In genomic region chr17:79790805-79791353, GRCh38 we compare ENCODE assay signal across 20 cellular contexts. TPM values are rescaled to one million over a fixed set of nuclear protein-coding genes. Genes with fewer than 3 reads are reported as not detected.
DNase-seq lines count a peak whose midpoint lies in the region; ATAC-seq and TF ChIP-seq lines count a peak whose summit lies in the region.
"Had no signal": no experiment of that assay in that cellular context is flagged by ENCODE, and none has a peak within 500 bp of the region (broad histone marks: within the 10 kb centered on the region; RNA-seq: fewer than 3 reads in every experiment).

No MANE protein-coding gene starts in this region.

- H4K91ac ChIP-seq in IMR-90 (ENCODE audit: insufficient read depth, low read depth, low read length), result no peak overlapping the region

- H3K23ac ChIP-seq in IMR-90 (ENCODE audit: low read depth, low read length), result no peak overlapping the region; the same call in 1 of the 2 replicates

- POLR2A ChIA-PET in IMR-90 (lab: Charles Lee; ENCODE audit: unreplicated experiment), result no interaction called here

- no peak overlapping the region for H2AK5ac ChIP-seq in IMR-90 (ENCODE audit: low read depth, low read length)

- H4K8ac ChIP-seq in IMR-90 (ENCODE audit: low read depth in 2 of 2, low read length in 2 of 2), result no peak overlapping the region

- H4K20me1 ChIP-seq in IMR-90 (ENCODE audit: insufficient read depth, low read length), result peaks cover 8% of the 10 kb centered on the region

- H3K27ac ChIP-seq in IMR-90 (ENCODE audit: insufficient read depth, low read length), result no peak overlapping the region
- H3K27ac ChIP-seq: neutrophil, transverse colon had no signal

- no peak overlapping the region for H3K27ac Mint-ChIP-seq in effector memory CD8-positive, alpha-beta T cell
- no peak overlapping the region for H3K27ac Mint-ChIP-seq in neural crest cell (ENCODE audit: unreplicated experiment)
- H3K27ac Mint-ChIP-seq: activated CD8-positive, alpha-beta T cell treated with anti-CD3 and anti-CD28 coated beads, Interleukin-2, amount 10 ng/mL, durations not matched to agents 7 days and 5 days; activated T-helper 17 cell treated with anti-CD3 and anti-CD28 coated beads, Interleukin-2, amount 50 U/mL, for 72 hours; CD4-positive, CD25-positive, alpha-beta regulatory T cell had no signal

- peaks cover 9% of the 10 kb centered on the region; the same call in 1 of the 2 replicates for H3K36me3 ChIP-seq in IMR-90 (ENCODE audit: control insufficient read depth, insufficient read depth, low read length)
- H3K36me3 ChIP-seq: transverse colon had no signal

- H3K14ac ChIP-seq in IMR-90 (replicated peaks; ENCODE audit: low read depth, low read length), result no peak overlapping the region

- ATAC-seq in IMR-90 (ENCODE audit: low read depth) (no peak), HG03139 (IDR thresholded peaks at IDR 0.05; ENCODE audit: unreplicated experiment) (no peak), GM21723 (IDR thresholded peaks at IDR 0.05; ENCODE audit: unreplicated experiment) (no peak)
- peak; percentile 42 for ATAC-seq in effector memory CD8-positive, alpha-beta T cell (replicated peaks)
- ATAC-seq: activated T-helper 17 cell treated with anti-CD3 and anti-CD28 coated beads, Interleukin-2, amount 50 U/mL, for 72 hours had no signal

- BruUV-seq in IMR-90 (replicated peaks; lab: Mats Ljungman, UMichigan), result no TSS peak

- no peak overlapping the region for H3K9ac ChIP-seq in IMR-90 (ENCODE audit: low read depth, low read length)

- intact Hi-C loops in IMR-90 (cut with micrococcal nuclease), result loop anchor here (1.0 kb wide), 1 partner anchor 197 kb away; no protein-coding TSS in a partner anchor

- DNase-seq in activated T-cell treated with anti-CD3 and anti-CD28 coated beads, Interleukin-2, amount 50 U/mL, for 1 hour, result peak; percentile 34
- no peak for DNase-seq in activated T-cell treated with anti-CD3 and anti-CD28 coated beads for 4 hours
- no peak for DNase-seq in IMR-90
- no peak for DNase-seq in effector memory CD8-positive, alpha-beta T cell
- no peak for DNase-seq in neural crest cell (ENCODE audit: low read depth, low spot score)
- DNase-seq in NCI-H2081 treated with DMSO at 0.1 percent for 48 hours (lab: John Stamatoyannopoulos, UW), result no peak
- DNase-seq: activated CD8-positive, alpha-beta T cell treated with anti-CD3 and anti-CD28 coated beads, Interleukin-2, amount 10 ng/mL, durations not matched to agents 7 days and 5 days; CD4-positive, CD25-positive, alpha-beta regulatory T cell; NCI-H1694 treated with DMSO at 0.1 percent for 48 hours; NK-92 treated with Interleukin-12 subunit alpha and Interleukin-12 subunit beta, amount 100 ng/mL, for 24 hours; RPMI8226; SW 1271; transverse colon had no signal

- no peaks in the 10 kb centered on the region for H3K9me3 ChIP-seq in IMR-90 (ENCODE audit: control insufficient read depth, insufficient read depth, low read length)
- H3K9me3 ChIP-seq: A549, HAP-1, neutrophil, transverse colon had no signal

- H3K9me1 ChIP-seq in IMR-90 (ENCODE audit: insufficient read depth, low read length), result peaks cover 2% of the 10 kb centered on the region; the same call in 1 of the 2 replicates

- no peak for TF ChIP-seq CTCF in IMR-90 (conservative IDR thresholded peaks at IDR 0.05; ENCODE audit: low read depth, low read length)
- TF ChIP-seq CTCF in neural crest cell (conservative IDR thresholded peaks at IDR 0.05), result no peak

- no peak overlapping the region for H2BK15ac ChIP-seq in IMR-90 (ENCODE audit: low read depth, low read length)

- WGBS in IMR-90 (ENCODE audit: extremely low coverage in 2 of 2, insufficient read length in 1 of 2), 2 experiments, result 14% methylated on average over 12 of the region's 38 CpGs; no CpG with 5 or more reads in 1 of the 2 experiments

- dilution Hi-C loops in IMR-90 (cut with HindIII; ENCODE audit: low sequenced_read_pairs, unreplicated experiment), result no loop called here

- no peak for TF ChIP-seq RAD21 in IMR-90 (IDR thresholded peaks at IDR 0.05; ENCODE audit: low read length)

- H4K5ac ChIP-seq in IMR-90 (ENCODE audit: low read depth, low read length), result no peak overlapping the region

- H3K4me1 Mint-ChIP-seq in effector memory CD8-positive, alpha-beta T cell (ENCODE audit: low read depth in 2 of 2), result peaks cover 0 to 6% of the 10 kb centered on the region in 2 donors
- peaks cover 35% of the 10 kb centered on the region for H3K4me1 Mint-ChIP-seq in neural crest cell
- H3K4me1 Mint-ChIP-seq: activated T-helper 17 cell treated with anti-CD3 and anti-CD28 coated beads, Interleukin-2, amount 50 U/mL, for 72 hours had no signal

- no peak for TF ChIP-seq POLR2A in IMR-90 (IDR thresholded peaks at IDR 0.05; ENCODE audit: low read depth, low read length)

- no peak overlapping the region for H3K56ac ChIP-seq in IMR-90 (ENCODE audit: extremely low read depth, insufficient read depth, low read length)

- H3K4ac ChIP-seq in IMR-90 (ENCODE audit: low read depth, low read length), result no peak overlapping the region

- H3K4me3 ChIP-seq in IMR-90 (ENCODE audit: insufficient read depth, low read depth, low read length), result no peak overlapping the region
- H3K4me3 ChIP-seq: A549 had no signal

- H3K36me3 Mint-ChIP-seq in effector memory CD8-positive, alpha-beta T cell (ENCODE audit: insufficient read depth), result peaks cover 10% of the 10 kb centered on the region
- peaks cover 3% of the 10 kb centered on the region for H3K36me3 Mint-ChIP-seq in neural crest cell (ENCODE audit: low read depth)
- H3K36me3 Mint-ChIP-seq: CD4-positive, CD25-positive, alpha-beta regulatory T cell had no signal

- H2AK9ac ChIP-seq in IMR-90 (replicated peaks; ENCODE audit: low read depth, low read length, poor library complexity), result peak overlapping the region; percentile 56

- peaks cover 37% of the 10 kb centered on the region for H3K27me3 ChIP-seq in IMR-90 (ENCODE audit: control insufficient read depth, insufficient read depth, low read length)

- H3K4me2 ChIP-seq in IMR-90 (ENCODE audit: low read depth, low read length), result no peak overlapping the region

- CTCF ChIA-PET in IMR-90 (lab: Yijun Ruan, JAX), result no interaction called here

- H2BK20ac ChIP-seq in IMR-90 (ENCODE audit: low read depth, low read length), result no peak overlapping the region

- H2AFZ ChIP-seq in IMR-90 (replicated peaks; ENCODE audit: low read length, poor library complexity), result no peak overlapping the region

- peaks cover 3 to 16% of the 10 kb centered on the region in 2 experiments; a peak in 2 of 4 replicates for H3K79me1 ChIP-seq in IMR-90 (ENCODE audit: low read depth in 1 of 2, low read length in 2 of 2)

- in situ Hi-C loops in IMR-90 (cut with MboI; ENCODE audit: low sequenced_read_pairs), result loop anchor here (5.0 kb wide), 1 partner anchor 196 kb away; no protein-coding TSS in a partner anchor

- no peak overlapping the region for H3K18ac ChIP-seq in IMR-90 (ENCODE audit: low read depth, low read length)

- no peak overlapping the region for H2BK120ac ChIP-seq in IMR-90 (ENCODE audit: low read depth, low read length)

- H3K9me3 Mint-ChIP-seq in effector memory CD8-positive, alpha-beta T cell, result no peaks in the 10 kb centered on the region
- no peaks in the 10 kb centered on the region for H3K9me3 Mint-ChIP-seq in neural crest cell
- H3K9me3 Mint-ChIP-seq: activated T-helper 17 cell treated with anti-CD3 and anti-CD28 coated beads, Interleukin-2, amount 50 U/mL, for 72 hours; CD4-positive, CD25-positive, alpha-beta regulatory T cell had no signal

- peaks cover 43 to 64% of the 10 kb centered on the region in 2 donors for H3K27me3 Mint-ChIP-seq in effector memory CD8-positive, alpha-beta T cell
- H3K27me3 Mint-ChIP-seq in neural crest cell (ENCODE audit: low read depth), result peaks cover 81% of the 10 kb centered on the region

- H2BK5ac ChIP-seq in IMR-90 (ENCODE audit: low read depth, low read length, poor library complexity, severe bottlenecking), result no peak overlapping the region

- H3K4me1 ChIP-seq in IMR-90 (ENCODE audit: control insufficient read depth, insufficient read depth, low read length), result peaks cover 14% of the 10 kb centered on the region

- peak overlapping the region in 1 of 2 donors; percentile 31 for H3K4me3 Mint-ChIP-seq in effector memory CD8-positive, alpha-beta T cell
- H3K4me3 Mint-ChIP-seq in neural crest cell, result peak overlapping the region; percentile 64
- H3K4me3 Mint-ChIP-seq: activated CD8-positive, alpha-beta T cell treated with anti-CD3 and anti-CD28 coated beads, Interleukin-2, amount 10 ng/mL, durations not matched to agents 7 days and 5 days; activated T-helper 17 cell treated with anti-CD3 and anti-CD28 coated beads, Interleukin-2, amount 50 U/mL, for 72 hours had no signal

TF ChIP-seq in IMR-90, 13 proteins besides CTCF, POLR2A, EP300 and RAD21 (continues in another document):
- TF ChIP-seq SMC3 (IDR thresholded peaks at IDR 0.05; ENCODE audit: low read depth, low read length) (no peak), USF2 (IDR thresholded peaks at IDR 0.05; ENCODE audit: low read depth, low read length) (no peak)

RNA-seq across cellular contexts. Expression of gene CBX8, which starts 6.0 kb away (rescaled TPM):
- total RNA-seq in IMR-90 (2012; rRNA removed) (5.3 and 5.4 TPM in 2 replicates), neural crest cell (16.5 and 19.2 TPM in 2 replicates)
- 2.4 and 3.2 TPM in 2 replicates for polyA plus RNA-seq in IMR-90 (2012; rRNA removed)
- polyA plus RNA-seq in IMR-90 (2012; cell fraction: cytosol; rRNA removed), result 0.49 and 1.0 TPM in 2 replicates
- polyA plus RNA-seq in IMR-90 (2012; cell fraction: nucleus; rRNA removed; ENCODE audit: low replicate concordance), result 1.4 and 2.6 TPM in 2 replicates

RNA-seq across cellular contexts. Expression of gene CBX2, which starts 12.9 kb away (rescaled TPM):
- total RNA-seq in IMR-90 (2012; rRNA removed) (2.0 and 2.2 TPM in 2 replicates), neural crest cell (95.4 and 101 TPM in 2 replicates)
- 3.2 and 4.0 TPM in 2 replicates for polyA plus RNA-seq in IMR-90 (2012; rRNA removed)
- 2.9 and 4.0 TPM in 2 replicates for polyA plus RNA-seq in IMR-90 (2012; cell fraction: cytosol; rRNA removed)
- 4.3 and 7.7 TPM in 2 replicates for polyA plus RNA-seq in IMR-90 (2012; cell fraction: nucleus; rRNA removed; ENCODE audit: low replicate concordance)
- polyA plus RNA-seq: aorta had no signal

RNA-seq across cellular contexts. Expression of gene CBX4, which starts 48.4 kb away (rescaled TPM):
- total RNA-seq in IMR-90 (2012; rRNA removed) (3.2 and 5.3 TPM in 2 replicates), neural crest cell (19.1 and 21.0 TPM in 2 replicates)
- 9.4 and 12.9 TPM in 2 replicates for polyA plus RNA-seq in IMR-90 (2012; rRNA removed)
- polyA plus RNA-seq in IMR-90 (2012; cell fraction: cytosol; rRNA removed), result 13.2 and 18.5 TPM in 2 replicates
- 21.8 and 29.2 TPM in 2 replicates for polyA plus RNA-seq in IMR-90 (2012; cell fraction: nucleus; rRNA removed; ENCODE audit: low replicate concordance)

Comparison
In these comparisons a context has a peak if more than half of its experiments do, and no peak if none do; other contexts are left out.
1. RNA of gene CBX2, which starts 12.9 kb away (total RNA-seq): 95.4 to 101 TPM in neural crest cell; 2.0 to 2.2 TPM in IMR-90; every median in the first group is over 10 times any median in the second.